24 cellular contexts compared by ENCODE assay signal in the genomic region with DNA sequence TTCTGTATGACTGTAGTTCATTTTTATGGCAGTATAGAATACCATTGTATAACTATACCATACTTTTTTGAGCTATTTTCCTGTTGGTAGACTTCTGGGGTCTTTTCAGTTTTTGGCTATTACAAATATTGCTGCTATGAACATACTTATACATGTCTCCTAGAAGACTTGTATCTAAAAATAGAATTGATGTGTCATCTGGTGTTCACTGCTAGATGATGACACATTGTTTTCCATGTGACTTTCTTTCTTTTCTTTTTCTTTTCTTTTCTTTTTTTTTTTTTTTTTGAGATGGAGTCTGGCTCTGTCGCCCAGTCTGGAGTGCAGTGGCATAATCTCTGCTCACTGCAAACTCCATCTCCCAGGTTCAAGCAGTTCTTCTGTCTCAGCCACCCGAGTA.
A peak's percentile ranks its signal among the peaks of the same experiment; 100 is the strongest.
DNase-seq lines count a peak whose midpoint lies in the region; ATAC-seq and TF ChIP-seq lines count a peak whose summit lies in the region.
"Had no signal": no experiment of that assay in that cellular context is flagged by ENCODE, and none has a peak within 500 bp of the region (broad histone marks: within the 10 kb centered on the region; RNA-seq: fewer than 3 reads in every experiment).

No MANE protein-coding gene starts in this region.

- no peaks in the 10 kb centered on the region for H3K4me1 ChIP-seq in foreskin keratinocyte
- H3K4me1 ChIP-seq: right atrium auricular region, SJSA1, suprapubic skin had no signal

- ATAC-seq in foreskin keratinocyte = peak; percentile 44
- no peak for ATAC-seq in activated T-helper 17 cell treated with anti-CD3 and anti-CD28 coated beads, Interleukin-2, amount 50 U/mL, for 72 hours (replicated peaks)
- ATAC-seq: activated CD8-positive, alpha-beta T cell treated with anti-CD3 and anti-CD28 coated beads for 36 hours; activated naive CD4-positive, alpha-beta T cell treated with anti-CD3 and anti-CD28 coated beads, Interleukin-2, amount 50 U/mL, for 72 hours; activated T-cell treated with anti-CD3 and anti-CD28 coated beads, Interleukin-2, amount 50 U/mL, for 72 hours; WTC11 had no signal

- no peak overlapping the region for H3K27ac Mint-ChIP-seq in activated T-helper 17 cell treated with anti-CD3 and anti-CD28 coated beads, Interleukin-2, amount 50 U/mL, for 72 hours
- H3K27ac Mint-ChIP-seq: activated CD8-positive, alpha-beta T cell treated with anti-CD3 and anti-CD28 coated beads for 36 hours; activated naive CD4-positive, alpha-beta T cell treated with anti-CD3 and anti-CD28 coated beads, Interleukin-2, amount 50 U/mL, for 72 hours; activated T-cell treated with anti-CD3 and anti-CD28 coated beads, Interleukin-2, amount 50 U/mL, for 72 hours; brain; WTC11 had no signal

- no peaks in the 10 kb centered on the region for H3K4me1 Mint-ChIP-seq in activated T-helper 17 cell treated with anti-CD3 and anti-CD28 coated beads, Interleukin-2, amount 50 U/mL, for 72 hours
- H3K4me1 Mint-ChIP-seq: CD14-positive monocyte had no signal

- no peak overlapping the region for H3K27ac ChIP-seq in foreskin keratinocyte
- H3K27ac ChIP-seq: right atrium auricular region, SJSA1, suprapubic skin had no signal

- H3K9me3 Mint-ChIP-seq in activated T-helper 17 cell treated with anti-CD3 and anti-CD28 coated beads, Interleukin-2, amount 50 U/mL, for 72 hours = no peaks in the 10 kb centered on the region
- H3K9me3 Mint-ChIP-seq: activated CD8-positive, alpha-beta T cell treated with anti-CD3 and anti-CD28 coated beads for 36 hours had no signal

- peaks cover 25% of the 10 kb centered on the region for H3K27me3 Mint-ChIP-seq in activated T-helper 17 cell treated with anti-CD3 and anti-CD28 coated beads, Interleukin-2, amount 50 U/mL, for 72 hours
- H3K27me3 Mint-ChIP-seq: brain had no signal

- DNase-seq in AG08396 (ENCODE audit: low spot score) (peak; percentile 11), HPDE6-E6E7 (ENCODE audit: extremely low spot score) (peak; percentile 14), amniotic epithelial cell (ENCODE audit: low read depth) (peak; percentile 17), foreskin keratinocyte (no peak), CD1c-positive myeloid dendritic cell (ENCODE audit: extremely low spot score) (no peak), NCI-H748 (lab: John Stamatoyannopoulos, UW; ENCODE audit: unreplicated experiment) (no peak)
- no peak for DNase-seq in activated CD8-positive, alpha-beta memory T cell treated with anti-CD3 and anti-CD28 coated beads, Interleukin-2, amount 50 U/mL, for 48 hours
- DNase-seq: activated CD8-positive, alpha-beta T cell treated with anti-CD3 and anti-CD28 coated beads for 36 hours; activated T-cell treated with anti-CD3 and anti-CD28 coated beads, Interleukin-2, amount 50 U/mL, for 72 hours; GF-D8; glutamatergic neuron; NCI-H1436 treated with DMSO at 0.1 percent for 48 hours; NCI-H2171 treated with DMSO at 0.1 percent for 48 hours; NCI-H748 treated with DMSO at 0.1 percent for 48 hours; occipital lobe; T-helper 2 cell had no signal

- no peak overlapping the region for H3K4me3 Mint-ChIP-seq in activated T-helper 17 cell treated with anti-CD3 and anti-CD28 coated beads, Interleukin-2, amount 50 U/mL, for 72 hours
- H3K4me3 Mint-ChIP-seq: activated CD8-positive, alpha-beta T cell treated with anti-CD3 and anti-CD28 coated beads for 36 hours; activated T-cell treated with anti-CD3 and anti-CD28 coated beads, Interleukin-2, amount 50 U/mL, for 72 hours; brain; CD14-positive monocyte; WTC11 had no signal

- H3K27me3 ChIP-seq in foreskin keratinocyte = peaks cover 57% of the 10 kb centered on the region
- H3K27me3 ChIP-seq: right atrium auricular region, SJSA1 had no signal

- no peaks in the 10 kb centered on the region for H3K36me3 Mint-ChIP-seq in activated T-helper 17 cell treated with anti-CD3 and anti-CD28 coated beads, Interleukin-2, amount 50 U/mL, for 72 hours (ENCODE audit: low read depth)
- H3K36me3 Mint-ChIP-seq: activated naive CD4-positive, alpha-beta T cell treated with anti-CD3 and anti-CD28 coated beads, Interleukin-2, amount 50 U/mL, for 72 hours; CD14-positive monocyte; WTC11 had no signal

- TF ChIP-seq CTCF in foreskin keratinocyte (conservative IDR thresholded peaks at IDR 0.05) = no peak

Comparison
In these comparisons a context has a peak if more than half of its experiments do, and no peak if none do; other contexts are left out.
1. DNase-seq: peak in AG08396 (single experiment), HPDE6-E6E7 (single experiment) and amniotic epithelial cell (single experiment); none in foreskin keratinocyte (0 of 2), CD1c-positive myeloid dendritic cell (single experiment), activated CD8-positive, alpha-beta memory T cell treated with anti-CD3 and anti-CD28 coated beads, Interleukin-2, amount 50 U/mL, for 48 hours (single experiment) and NCI-H748 (single experiment).